Comparison of ENCODE assay signal across 19 cellular contexts in genomic region chr13:113845055-113845454, GRCh38. TPM values are rescaled to one million over a fixed set of nuclear protein-coding genes. Genes with fewer than 3 reads are reported as not detected.
A peak's percentile ranks its signal among the peaks of the same experiment; 100 is the strongest.
DNase-seq lines count a peak whose midpoint lies in the region; ATAC-seq and TF ChIP-seq lines count a peak whose summit lies in the region.
"Had no signal": no experiment of that assay in that cellular context is flagged by ENCODE, and none has a peak within 500 bp of the region (broad histone marks: within the 10 kb centered on the region; RNA-seq: fewer than 3 reads in every experiment).

No MANE protein-coding gene starts in this region.

- ATAC-seq in effector memory CD8-positive, alpha-beta T cell (replicated peaks): no peak
- no peak for ATAC-seq in left lung
- no peak for ATAC-seq in stimulated activated effector memory CD8-positive, alpha-beta T cell treated with anti-CD3 and anti-CD28 coated beads, Interleukin-12 subunit alpha, Interleukin-12 subunit beta, amount 100 ng/mL, for 72 hours
- no peak for ATAC-seq in HG02938 (IDR thresholded peaks at IDR 0.05; ENCODE audit: unreplicated experiment)
- ATAC-seq: activated CD8-positive, alpha-beta memory T cell treated with anti-CD3 and anti-CD28 coated beads, Interleukin-2, amount 10 ng/mL, durations not matched to agents 7 days and 5 days had no signal

- H3K36me3 ChIP-seq in HEK293 (ENCODE audit: control insufficient read depth in 2 of 2, insufficient read depth in 1 of 2, low read length in 2 of 2) (peaks cover 0 to 3% of the 10 kb centered on the region in 2 experiments; a peak in 1 of 3 replicates), left lung (peaks cover 0 to 25% of the 10 kb centered on the region in 2 donors), Karpas-422 (ENCODE audit: insufficient read depth, low read length) (no peaks in the 10 kb centered on the region)
- H3K36me3 ChIP-seq: neural progenitor cell had no signal

- intact Hi-C loops in left lung (cut with DNase I): no loop called here

- H3K27me3 Mint-ChIP-seq in effector memory CD8-positive, alpha-beta T cell: no peaks in the 10 kb centered on the region
- H3K27me3 Mint-ChIP-seq in progenitor cell of endocrine pancreas: no peaks in the 10 kb centered on the region

- no peaks in the 10 kb centered on the region for H3K9me2 ChIP-seq in Karpas-422 (replicated peaks; ENCODE audit: insufficient read depth, low read length)

- peaks cover 2 to 13% of the 10 kb centered on the region in 2 donors for H3K9me3 Mint-ChIP-seq in effector memory CD8-positive, alpha-beta T cell
- peaks cover 5% of the 10 kb centered on the region for H3K9me3 Mint-ChIP-seq in stimulated activated effector memory CD8-positive, alpha-beta T cell treated with anti-CD3 and anti-CD28 coated beads, Interleukin-12 subunit alpha, Interleukin-12 subunit beta, amount 100 ng/mL, for 72 hours
- no peaks in the 10 kb centered on the region for H3K9me3 Mint-ChIP-seq in progenitor cell of endocrine pancreas (ENCODE audit: low read depth)
- H3K9me3 Mint-ChIP-seq: activated T-helper 1 cell treated with anti-CD3 and anti-CD28 coated beads, Interleukin-12 subunit alpha, Interleukin-12 subunit beta, Interleukin-2, Interleukin-4 antibody, amounts not matched to agents 30 ng/mL and 10 ng/mL and 1 ng/mL, durations not matched to agents 14 hours and 24 hours and 36 hours; neural progenitor cell had no signal

- H3K27ac ChIP-seq in HEK293 (ENCODE audit: extremely low read depth, low read depth, low read length) (no peak overlapping the region), left lung (peak overlapping the region in 1 of 2 donors; percentile 55), Karpas-422 (ENCODE audit: low read length) (no peak overlapping the region)
- H3K27ac ChIP-seq: neural progenitor cell, SJSA1 had no signal

- CTCF ChIA-PET in HEK293 (lab: Yijun Ruan, JAX): no interaction called here

- peaks cover 18% of the 10 kb centered on the region; the same call in 1 of the 2 replicates for H4K20me1 ChIP-seq in Karpas-422 (ENCODE audit: insufficient read depth, low read depth, low read length)

- H3K4me1 Mint-ChIP-seq in effector memory CD8-positive, alpha-beta T cell (ENCODE audit: low read depth in 2 of 2): peaks cover 32 to 35% of the 10 kb centered on the region in 2 donors
- peaks cover 50% of the 10 kb centered on the region for H3K4me1 Mint-ChIP-seq in stimulated activated effector memory CD8-positive, alpha-beta T cell treated with anti-CD3 and anti-CD28 coated beads, Interleukin-12 subunit alpha, Interleukin-12 subunit beta, amount 100 ng/mL, for 72 hours
- no peaks in the 10 kb centered on the region for H3K4me1 Mint-ChIP-seq in progenitor cell of endocrine pancreas (ENCODE audit: low read depth)

- H3K27ac Mint-ChIP-seq in effector memory CD8-positive, alpha-beta T cell: no peak overlapping the region
- H3K27ac Mint-ChIP-seq in stimulated activated effector memory CD8-positive, alpha-beta T cell treated with anti-CD3 and anti-CD28 coated beads, Interleukin-12 subunit alpha, Interleukin-12 subunit beta, amount 100 ng/mL, for 72 hours: peak overlapping the region; percentile 62
- no peak overlapping the region for H3K27ac Mint-ChIP-seq in progenitor cell of endocrine pancreas
- H3K27ac Mint-ChIP-seq: activated CD8-positive, alpha-beta memory T cell treated with anti-CD3 and anti-CD28 coated beads, Interleukin-2, amount 10 ng/mL, durations not matched to agents 7 days and 5 days; activated naive CD8-positive, alpha-beta T cell; activated T-helper 1 cell treated with anti-CD3 and anti-CD28 coated beads, Interleukin-12 subunit alpha, Interleukin-12 subunit beta, Interleukin-2, Interleukin-4 antibody, amounts not matched to agents 30 ng/mL and 10 ng/mL and 1 ng/mL, durations not matched to agents 14 hours and 24 hours and 36 hours; neural progenitor cell had no signal

- DNase-seq in effector memory CD8-positive, alpha-beta T cell: no peak
- DNase-seq in left lung (peak; percentile 24 to 56), HCEC 1CT (no peak), Karpas-422 (no peak), progenitor cell of endocrine pancreas (ENCODE audit: low spot score, unreplicated experiment) (no peak)
- no peak for DNase-seq in stimulated activated effector memory CD8-positive, alpha-beta T cell treated with anti-CD3 and anti-CD28 coated beads, Interleukin-12 subunit alpha, Interleukin-12 subunit beta, amount 100 ng/mL, for 72 hours (ENCODE audit: low spot score in 2 of 2)
- DNase-seq: activated CD4-positive, alpha-beta T cell treated with anti-CD3 and anti-CD28 coated beads, Interleukin-2, amount 10 ng/mL, durations not matched to agents 24 days and 14 days; activated CD8-positive, alpha-beta memory T cell treated with anti-CD3 and anti-CD28 coated beads, Interleukin-2, amount 10 ng/mL, durations not matched to agents 7 days and 5 days; hippocampal formation; midbrain; NCI-H2171 treated with DMSO at 0.1 percent for 48 hours; stimulated activated CD4-positive, alpha-beta T cell treated with anti-CD3 and anti-CD28 coated beads, Interleukin-15, amount 100 ng/mL, for 24 hours had no signal

- H3K9me3 ChIP-seq in HEK293 (ENCODE audit: control insufficient read depth, insufficient read depth, low read depth, low read length): no peaks in the 10 kb centered on the region
- no peaks in the 10 kb centered on the region for H3K9me3 ChIP-seq in left lung
- H3K9me3 ChIP-seq in Karpas-422 (ENCODE audit: low read length): no peaks in the 10 kb centered on the region
- H3K9me3 ChIP-seq: SJSA1 had no signal

- no peak overlapping the region for H2AFZ ChIP-seq in Karpas-422 (ENCODE audit: low read length)
- H2AFZ ChIP-seq: neural progenitor cell had no signal

- H3K4me1 ChIP-seq in HEK293 (ENCODE audit: control insufficient read depth, insufficient read depth, low read length): no peaks in the 10 kb centered on the region
- H3K4me1 ChIP-seq in left lung: peaks cover 3 to 15% of the 10 kb centered on the region in 2 donors
- H3K4me1 ChIP-seq in Karpas-422 (ENCODE audit: low read length): no peaks in the 10 kb centered on the region
- H3K4me1 ChIP-seq: neural progenitor cell had no signal

- POLR2A ChIA-PET in HEK293 (lab: Yijun Ruan, JAX): no interaction called here

- no peak overlapping the region for H3K9ac ChIP-seq in Karpas-422 (ENCODE audit: low read length)
- H3K9ac ChIP-seq: neural progenitor cell had no signal

- TF ChIP-seq CTCF in HEK293 (tag by site-specific recombination; IDR thresholded peaks at IDR 0.05): no peak
- no peak for TF ChIP-seq CTCF in left lung (IDR thresholded peaks at IDR 0.05)
- no peak for TF ChIP-seq CTCF in progenitor cell of endocrine pancreas (IDR thresholded peaks at IDR 0.05; ENCODE audit: unreplicated experiment)

- H3K4me3 ChIP-seq in HEK293 (ENCODE audit: low read depth, low read length): no peak overlapping the region
- no peak overlapping the region for H3K4me3 ChIP-seq in left lung
- no peak overlapping the region for H3K4me3 ChIP-seq in Karpas-422 (ENCODE audit: low read length)
- H3K4me3 ChIP-seq: neural progenitor cell, SJSA1 had no signal

- H3K79me2 ChIP-seq in Karpas-422 (ENCODE audit: low read length): no peaks in the 10 kb centered on the region

- peaks cover 4% of the 10 kb centered on the region for H3K36me3 Mint-ChIP-seq in effector memory CD8-positive, alpha-beta T cell (ENCODE audit: insufficient read depth)
- H3K36me3 Mint-ChIP-seq in stimulated activated effector memory CD8-positive, alpha-beta T cell treated with anti-CD3 and anti-CD28 coated beads, Interleukin-12 subunit alpha, Interleukin-12 subunit beta, amount 100 ng/mL, for 72 hours: peaks cover 5% of the 10 kb centered on the region
- H3K36me3 Mint-ChIP-seq in progenitor cell of endocrine pancreas (ENCODE audit: insufficient read depth): no peaks in the 10 kb centered on the region
- H3K36me3 Mint-ChIP-seq: activated CD8-positive, alpha-beta memory T cell treated with anti-CD3 and anti-CD28 coated beads, Interleukin-2, amount 10 ng/mL, durations not matched to agents 7 days and 5 days; activated naive CD8-positive, alpha-beta T cell had no signal

- peak overlapping the region; percentile 68 to 76 for H3K4me3 Mint-ChIP-seq in effector memory CD8-positive, alpha-beta T cell
- no peak overlapping the region for H3K4me3 Mint-ChIP-seq in stimulated activated effector memory CD8-positive, alpha-beta T cell treated with anti-CD3 and anti-CD28 coated beads, Interleukin-12 subunit alpha, Interleukin-12 subunit beta, amount 100 ng/mL, for 72 hours
- no peak overlapping the region for H3K4me3 Mint-ChIP-seq in progenitor cell of endocrine pancreas (ENCODE audit: low read depth)
- H3K4me3 Mint-ChIP-seq: activated CD8-positive, alpha-beta memory T cell treated with anti-CD3 and anti-CD28 coated beads, Interleukin-2, amount 10 ng/mL, durations not matched to agents 7 days and 5 days; neural progenitor cell had no signal

- no peak overlapping the region for H3K4me2 ChIP-seq in Karpas-422 (ENCODE audit: low read depth, low read length, poor library complexity, severe bottlenecking)
- H3K4me2 ChIP-seq: neural progenitor cell had no signal

- H3K27me3 ChIP-seq in left lung (no peaks in the 10 kb centered on the region), Karpas-422 (ENCODE audit: low read length) (no peaks in the 10 kb centered on the region)
- H3K27me3 ChIP-seq: neural progenitor cell, SJSA1 had no signal

TF ChIP-seq in HEK293, 187 proteins besides CTCF, POLR2A, EP300 and RAD21 (continues in another document):
- no peak for TF ChIP-seq ZNF366 (tag by site-specific recombination; conservative IDR thresholded peaks at IDR 0.05)
- no peak for TF ChIP-seq ZNF677 (tag by site-specific recombination; IDR thresholded peaks at IDR 0.05)
- no peak for TF ChIP-seq ZNF140 (tag by site-specific recombination; IDR thresholded peaks at IDR 0.05)
- TF ChIP-seq ZNF335 (tag by site-specific recombination; conservative IDR thresholded peaks at IDR 0.05): no peak
- no peak for TF ChIP-seq ZNF488 (tag by site-specific recombination; IDR thresholded peaks at IDR 0.05)
- peak; percentile 71 for TF ChIP-seq ZFHX2 (tag by site-specific recombination; conservative IDR thresholded peaks at IDR 0.05)

RNA-seq across cellular contexts. Expression of gene GAS6, which starts 18.8 kb away (rescaled TPM):
- total RNA-seq in left lung (100 to 1,000 TPM in 1 of 2 donors, 10 to 100 TPM in 1; 79.9 to 169 TPM), progenitor cell of endocrine pancreas (11.5 and 13.8 TPM in 2 replicates)
- total RNA-seq in Karpas-422 (2014; rRNA removed; shearing (Covaris generic); ENCODE audit: low replicate concordance): not detected in 2 replicates
- total RNA-seq: OCI-LY7 had no signal

Comparison
In these comparisons a context has a peak if more than half of its experiments do, and no peak if none do; other contexts are left out.
1. DNase-seq: peak in left lung (2 of 2); none in effector memory CD8-positive, alpha-beta T cell (0 of 3), stimulated activated effector memory CD8-positive, alpha-beta T cell treated with anti-CD3 and anti-CD28 coated beads, Interleukin-12 subunit alpha, Interleukin-12 subunit beta, amount 100 ng/mL, for 72 hours (0 of 2), HCEC 1CT (single experiment), Karpas-422 (single experiment) and progenitor cell of endocrine pancreas (single experiment).
2. H3K4me3 Mint-ChIP-seq: peak in effector memory CD8-positive, alpha-beta T cell (2 of 2); none in stimulated activated effector memory CD8-positive, alpha-beta T cell treated with anti-CD3 and anti-CD28 coated beads, Interleukin-12 subunit alpha, Interleukin-12 subunit beta, amount 100 ng/mL, for 72 hours (single experiment) and progenitor cell of endocrine pancreas (single experiment).
3. RNA of gene GAS6, which starts 18.8 kb away (total RNA-seq): 79.9 to 169 TPM in left lung and 11.5 to 13.8 TPM in progenitor cell of endocrine pancreas; not detected in Karpas-422; every median in the first group is over 10 times any median in the second.